ENCODE assay signal across 8 cellular contexts in the genomic region with DNA sequence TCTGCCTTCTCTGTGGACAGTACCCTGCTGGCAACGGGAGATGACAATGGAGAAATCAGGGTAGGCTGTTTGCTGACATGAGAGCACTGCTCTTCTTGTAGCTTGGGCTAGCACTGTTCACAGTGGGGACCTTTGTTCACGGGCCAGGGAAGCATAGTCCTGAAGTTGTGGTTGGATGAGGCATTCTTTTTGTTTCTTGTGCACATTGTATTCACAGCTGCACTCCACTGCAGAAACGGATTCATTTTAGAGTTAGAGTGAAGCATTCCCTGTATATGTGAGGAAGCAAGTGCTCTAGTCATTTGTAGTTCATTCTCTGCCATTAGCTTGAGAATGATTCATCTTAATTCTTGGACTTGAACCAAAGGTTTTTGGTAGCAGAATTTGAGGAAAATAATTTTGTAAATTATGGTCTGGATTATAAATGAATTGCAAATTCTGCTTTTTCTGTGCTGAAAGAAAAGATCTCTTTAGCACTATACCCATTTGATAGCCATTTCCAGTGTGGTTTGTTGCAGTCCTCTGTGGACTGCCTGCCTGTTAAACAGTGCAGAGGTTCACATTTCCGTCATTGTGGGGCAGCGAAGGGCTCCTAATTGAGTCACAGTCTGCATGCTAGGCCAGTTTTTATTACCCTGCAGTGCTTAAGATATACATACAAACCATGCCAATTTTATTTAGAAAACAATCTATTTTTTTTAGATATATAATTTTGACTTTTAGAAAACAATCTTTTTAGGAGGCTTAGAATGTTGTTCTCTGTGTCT.
DNase-seq lines count a peak whose midpoint lies in the region; ATAC-seq and FAIRE-seq lines count a peak whose summit lies in the region.

No MANE protein-coding gene starts in this region.

- DNase-seq in CD4-positive, alpha-beta memory T cell, result peak in 3 of 5 donors; percentile 12 to 34 (median 21)
- DNase-seq in GM18507 (ENCODE audit: extremely low spot score, insufficient read length, low read depth), result peak; percentile 26
- DNase-seq in NCI-H2107 treated with DMSO at 0.1 percent for 48 hours (lab: John Stamatoyannopoulos, UW; ENCODE audit: unreplicated experiment), result peak; percentile 55
- peak; percentile 66 to 73 for DNase-seq in activated T-cell treated with anti-CD3 and anti-CD28 coated beads, Interleukin-2, amount 50 U/mL, for 72 hours
- peak; percentile 35 for DNase-seq in germinal center (ENCODE audit: low spot score)
- DNase-seq in sciatic nerve (ENCODE audit: low spot score), result peak; percentile 64
- no peak for DNase-seq in SK-N-DZ (ENCODE audit: low spot score)

- CTCF ChIA-PET in CD4-positive, alpha-beta memory T cell (lab: Charles Lee; ENCODE audit: partially characterized antibody), result interaction anchor here (2.0 to 2.1 kb wide), 3 partner anchors 10 to 273 kb away, joined by 10 to 12 read pairs (median 10); no protein-coding TSS in a partner anchor

- H3K27ac Mint-ChIP-seq in CD4-positive, alpha-beta memory T cell, result peak overlapping the region in 1 of 7 donors; percentile 9
- H3K27ac Mint-ChIP-seq in activated T-cell treated with anti-CD3 and anti-CD28 coated beads, Interleukin-2, amount 50 U/mL, for 72 hours, result peak overlapping the region; percentile 94

- H3K4me3 ChIP-seq in CD4-positive, alpha-beta memory T cell (ENCODE audit: low read length in 2 of 2), result no peak overlapping the region

- no peak overlapping the region for H3K27ac ChIP-seq in CD4-positive, alpha-beta memory T cell (ENCODE audit: low read depth, low read length)

- H3K27me3 Mint-ChIP-seq in CD4-positive, alpha-beta memory T cell, result no peaks in the 10 kb centered on the region
- H3K27me3 Mint-ChIP-seq in activated T-cell treated with anti-CD3 and anti-CD28 coated beads, Interleukin-2, amount 50 U/mL, for 72 hours (ENCODE audit: low read depth), result no peaks in the 10 kb centered on the region

- H3K4me1 Mint-ChIP-seq in CD4-positive, alpha-beta memory T cell, result peaks cover 0 to 6% (median 3%) of the 10 kb centered on the region in 4 donors
- H3K4me1 Mint-ChIP-seq in activated T-cell treated with anti-CD3 and anti-CD28 coated beads, Interleukin-2, amount 50 U/mL, for 72 hours (ENCODE audit: low read depth), result peaks cover 16% of the 10 kb centered on the region

- H3K36me3 ChIP-seq in CD4-positive, alpha-beta memory T cell (ENCODE audit: insufficient read depth, low read length), result peaks cover 10% of the 10 kb centered on the region

- H3K36me3 Mint-ChIP-seq in CD4-positive, alpha-beta memory T cell, result peaks cover 56 to 63% of the 10 kb centered on the region in 2 donors
- H3K36me3 Mint-ChIP-seq in activated T-cell treated with anti-CD3 and anti-CD28 coated beads, Interleukin-2, amount 50 U/mL, for 72 hours (ENCODE audit: insufficient read depth in 2 of 2), result peaks cover 4 to 18% of the 10 kb centered on the region in 2 donors

- no peak overlapping the region for H3K4me3 Mint-ChIP-seq in CD4-positive, alpha-beta memory T cell
- peak overlapping the region in 1 of 2 donors; percentile 75 for H3K4me3 Mint-ChIP-seq in activated T-cell treated with anti-CD3 and anti-CD28 coated beads, Interleukin-2, amount 50 U/mL, for 72 hours

- POLR2A ChIA-PET in CD4-positive, alpha-beta memory T cell (lab: Charles Lee; ENCODE audit: partially characterized antibody), result no interaction called here

- no peaks in the 10 kb centered on the region for H3K4me1 ChIP-seq in CD4-positive, alpha-beta memory T cell (ENCODE audit: insufficient read depth, low read length)

- intact Hi-C loops in CD4-positive, alpha-beta memory T cell (cut with micrococcal nuclease), result no loop called here
- intact Hi-C loops in sciatic nerve (cut with DNase I), result no loop called here

- H3K9me3 ChIP-seq in CD4-positive, alpha-beta memory T cell (ENCODE audit: control insufficient read depth in 1 of 2, low read length in 2 of 2), result no peaks in the 10 kb centered on the region

- ATAC-seq in HG02981 (IDR thresholded peaks at IDR 0.05; ENCODE audit: unreplicated experiment) (peak; percentile 84), sciatic nerve (peak; percentile 82)
- peak; percentile 55 to 77 for ATAC-seq in activated T-cell treated with anti-CD3 and anti-CD28 coated beads, Interleukin-2, amount 50 U/mL, for 72 hours (replicated peaks in 1 of 2)

- peak; percentile 80 for FAIRE-seq in GM18507 (lab: Jason Lieb, UNC)

- no peaks in the 10 kb centered on the region for H3K9me3 Mint-ChIP-seq in CD4-positive, alpha-beta memory T cell
- H3K9me3 Mint-ChIP-seq in activated T-cell treated with anti-CD3 and anti-CD28 coated beads, Interleukin-2, amount 50 U/mL, for 72 hours, result no peaks in the 10 kb centered on the region

- no peaks in the 10 kb centered on the region for H3K27me3 ChIP-seq in CD4-positive, alpha-beta memory T cell (ENCODE audit: insufficient read depth, low read length)
